In genomic region chr18:28916436-28916835, GRCh38 we compare ENCODE assay signal across 17 cellular contexts.
"Had no signal": no experiment of that assay in that cellular context is flagged by ENCODE, and none has a peak within 500 bp of the region (broad histone marks: within the 10 kb centered on the region; RNA-seq: fewer than 3 reads in every experiment).

No MANE protein-coding gene starts in this region.

- H3K27ac ChIP-seq: SJSA1, SK-N-MC had no signal

- H3K9me3 ChIP-seq: SJSA1 had no signal

- H3K36me3 ChIP-seq: SJSA1 had no signal

- H3K27me3 ChIP-seq: SJSA1 had no signal

- DNase-seq: KBM-7, NCI-H1092, NCI-H1105 treated with DMSO at 0.1 percent for 48 hours, NCI-H1436, NCI-H187, NCI-H2029, NCI-H2081 treated with DMSO at 0.1 percent for 48 hours, NCI-H2171 treated with DMSO at 0.1 percent for 48 hours, NCI-H345, NCI-H446 treated with DMSO at 0.1 percent for 48 hours, NCI-H510A treated with DMSO at 0.1 percent for 48 hours, NCI-H526, Right ventricle myocardium superior, RPMI8226, SIG-M5 had no signal

- H3K4me3 ChIP-seq: SJSA1, SK-N-MC had no signal

- H3K4me1 ChIP-seq: SJSA1 had no signal
